ENCODE assay signal across 10 cellular contexts in genomic region chr1:198253259-198253658, GRCh38.
DNase-seq lines count a peak whose midpoint lies in the region; ATAC-seq and TF ChIP-seq lines count a peak whose summit lies in the region.
"Had no signal": no experiment of that assay in that cellular context is flagged by ENCODE, and none has a peak within 500 bp of the region (broad histone marks: within the 10 kb centered on the region; RNA-seq: fewer than 3 reads in every experiment).

No MANE protein-coding gene starts in this region.

- no peak for DNase-seq in CD4-positive, CD25-positive, alpha-beta regulatory T cell
- DNase-seq in KBM-7 (no peak), endothelial cell (ENCODE audit: low spot score) (no peak), nephron progenitor cell (no peak)
- DNase-seq in CD4-positive, alpha-beta memory T cell: no peak
- DNase-seq: Caco-2, NCI-H524 treated with DMSO at 0.1 percent for 48 hours had no signal

- H3K4me1 ChIP-seq in CD4-positive, CD25-positive, alpha-beta regulatory T cell (ENCODE audit: control insufficient read depth, insufficient read depth, low read length, poor library complexity, severe bottlenecking): peaks cover 3% of the 10 kb centered on the region
- H3K4me1 ChIP-seq in OCI-LY3 (ENCODE audit: low read length): peaks cover 29% of the 10 kb centered on the region
- H3K4me1 ChIP-seq in CD4-positive, alpha-beta memory T cell (ENCODE audit: insufficient read depth, low read length): peaks cover 11% of the 10 kb centered on the region
- H3K4me1 ChIP-seq: Caco-2 had no signal

- intact Hi-C loops in CD4-positive, alpha-beta memory T cell (cut with micrococcal nuclease): no loop called here

- H3K27me3 Mint-ChIP-seq in CD4-positive, CD25-positive, alpha-beta regulatory T cell: no peaks in the 10 kb centered on the region
- no peaks in the 10 kb centered on the region for H3K27me3 Mint-ChIP-seq in CD4-positive, alpha-beta memory T cell
- H3K27me3 Mint-ChIP-seq in endothelial cell (ENCODE audit: unreplicated experiment) (peaks cover 5% of the 10 kb centered on the region), nephron progenitor cell (ENCODE audit: low read depth, poor library complexity) (no peaks in the 10 kb centered on the region)

- in situ Hi-C loops in KBM-7 (cut with MboI; ENCODE audit: low pct_unique_long_range_greater_than_20kb, low sequenced_read_pairs): no loop called here

- peaks cover 10% of the 10 kb centered on the region for H3K36me3 ChIP-seq in CD4-positive, CD25-positive, alpha-beta regulatory T cell (ENCODE audit: control insufficient read depth, insufficient read depth, low read length)
- H3K36me3 ChIP-seq in OCI-LY3 (replicated peaks; ENCODE audit: low read depth, low read length): no peaks in the 10 kb centered on the region
- no peaks in the 10 kb centered on the region for H3K36me3 ChIP-seq in CD4-positive, alpha-beta memory T cell (ENCODE audit: insufficient read depth, low read length)

- H3K27ac Mint-ChIP-seq in CD4-positive, CD25-positive, alpha-beta regulatory T cell: peak overlapping the region in 2 of 3 donors; percentile 23 to 69
- H3K27ac Mint-ChIP-seq in CD4-positive, alpha-beta memory T cell: peak overlapping the region in 2 of 7 donors; percentile 14
- H3K27ac Mint-ChIP-seq in endothelial cell (ENCODE audit: unreplicated experiment) (no peak overlapping the region), nephron progenitor cell (no peak overlapping the region)

- H3K36me3 Mint-ChIP-seq in CD4-positive, CD25-positive, alpha-beta regulatory T cell: peaks cover 5% of the 10 kb centered on the region
- peaks cover 7 to 15% of the 10 kb centered on the region in 2 donors for H3K36me3 Mint-ChIP-seq in CD4-positive, alpha-beta memory T cell
- H3K36me3 Mint-ChIP-seq in endothelial cell (ENCODE audit: low read depth, unreplicated experiment) (no peaks in the 10 kb centered on the region), nephron progenitor cell (ENCODE audit: low read depth) (peaks cover 10% of the 10 kb centered on the region)

- peaks cover 26 to 62% (median 44%) of the 10 kb centered on the region in 4 donors for H3K4me1 Mint-ChIP-seq in CD4-positive, CD25-positive, alpha-beta regulatory T cell
- H3K4me1 Mint-ChIP-seq in CD4-positive, alpha-beta memory T cell: peaks cover 23 to 55% (median 34%) of the 10 kb centered on the region in 4 donors
- H3K4me1 Mint-ChIP-seq in endothelial cell (ENCODE audit: unreplicated experiment): peaks cover 14% of the 10 kb centered on the region
- no peaks in the 10 kb centered on the region for H3K4me1 Mint-ChIP-seq in nephron progenitor cell

- no peak for ATAC-seq in CD4-positive, CD25-positive, alpha-beta regulatory T cell (ENCODE audit: low read depth in 2 of 2)
- peak; percentile 57 for ATAC-seq in GM19025 (IDR thresholded peaks at IDR 0.05; ENCODE audit: low read depth, unreplicated experiment)
- ATAC-seq in HG02798 (IDR thresholded peaks at IDR 0.05; ENCODE audit: poor library complexity, unreplicated experiment): peak; percentile 76

- no peak overlapping the region for H3K4me3 ChIP-seq in CD4-positive, CD25-positive, alpha-beta regulatory T cell (ENCODE audit: low read depth, low read length)
- H3K4me3 ChIP-seq in OCI-LY3 (ENCODE audit: low read length): peak overlapping the region; percentile 34
- no peak overlapping the region for H3K4me3 ChIP-seq in CD4-positive, alpha-beta memory T cell (ENCODE audit: low read length in 2 of 2)

- TF ChIP-seq CTCF in OCI-LY3 (IDR thresholded peaks at IDR 0.05; ENCODE audit: low read depth, low read length) (no peak), endothelial cell (IDR thresholded peaks at IDR 0.05; ENCODE audit: unreplicated experiment) (no peak), nephron progenitor cell (IDR thresholded peaks at IDR 0.05) (no peak)

- H3K27me3 ChIP-seq in CD4-positive, CD25-positive, alpha-beta regulatory T cell (ENCODE audit: control insufficient read depth, insufficient read depth, low read length): no peaks in the 10 kb centered on the region
- peaks cover 27% of the 10 kb centered on the region for H3K27me3 ChIP-seq in OCI-LY3 (ENCODE audit: low read depth, low read length)
- H3K27me3 ChIP-seq in CD4-positive, alpha-beta memory T cell (ENCODE audit: insufficient read depth, low read length): no peaks in the 10 kb centered on the region

- POLR2A ChIA-PET in CD4-positive, alpha-beta memory T cell (lab: Charles Lee; ENCODE audit: partially characterized antibody): no interaction called here

- no peaks in the 10 kb centered on the region for H3K9me3 ChIP-seq in CD4-positive, CD25-positive, alpha-beta regulatory T cell (ENCODE audit: control insufficient read depth in 2 of 2, low read length in 2 of 2)
- no peaks in the 10 kb centered on the region for H3K9me3 ChIP-seq in OCI-LY3 (ENCODE audit: insufficient read depth, low read length)
- no peaks in the 10 kb centered on the region for H3K9me3 ChIP-seq in CD4-positive, alpha-beta memory T cell (ENCODE audit: control insufficient read depth in 1 of 2, low read length in 2 of 2)
- H3K9me3 ChIP-seq: Caco-2 had no signal

- H3K27ac ChIP-seq in CD4-positive, CD25-positive, alpha-beta regulatory T cell (ENCODE audit: insufficient read depth, low read length, poor library complexity, severe bottlenecking): no peak overlapping the region
- peak overlapping the region; percentile 45 for H3K27ac ChIP-seq in OCI-LY3 (ENCODE audit: low read length)
- H3K27ac ChIP-seq in CD4-positive, alpha-beta memory T cell (ENCODE audit: low read depth, low read length): no peak overlapping the region

- no peak overlapping the region for H3K9ac ChIP-seq in OCI-LY3 (ENCODE audit: low read length)

- CTCF ChIA-PET in CD4-positive, alpha-beta memory T cell (lab: Charles Lee; ENCODE audit: partially characterized antibody): no interaction called here

- H3K9me3 Mint-ChIP-seq in CD4-positive, CD25-positive, alpha-beta regulatory T cell: peaks cover 0 to 5% (median 0%) of the 10 kb centered on the region in 7 donors
- H3K9me3 Mint-ChIP-seq in CD4-positive, alpha-beta memory T cell: peaks cover 0 to 4% (median 0%) of the 10 kb centered on the region in 8 donors
- no peaks in the 10 kb centered on the region for H3K9me3 Mint-ChIP-seq in endothelial cell (ENCODE audit: unreplicated experiment)
- peaks cover 11% of the 10 kb centered on the region for H3K9me3 Mint-ChIP-seq in nephron progenitor cell

- peak overlapping the region; percentile 62 for H3K4me2 ChIP-seq in OCI-LY3 (ENCODE audit: low read length)

- H3K4me3 Mint-ChIP-seq in CD4-positive, CD25-positive, alpha-beta regulatory T cell: no peak overlapping the region
- H3K4me3 Mint-ChIP-seq in CD4-positive, alpha-beta memory T cell: no peak overlapping the region
- no peak overlapping the region for H3K4me3 Mint-ChIP-seq in endothelial cell (ENCODE audit: unreplicated experiment)
- H3K4me3 Mint-ChIP-seq in nephron progenitor cell: no peak overlapping the region

- H2AFZ ChIP-seq in OCI-LY3 (ENCODE audit: low read depth, low read length): no peak overlapping the region

- peaks cover 29% of the 10 kb centered on the region; the same call in 1 of the 2 replicates for H4K20me1 ChIP-seq in OCI-LY3 (ENCODE audit: insufficient read depth, low read length)

- H3K79me2 ChIP-seq in OCI-LY3 (ENCODE audit: low read length): no peaks in the 10 kb centered on the region

Comparison
In these comparisons a context has a peak if more than half of its experiments do, and no peak if none do; other contexts are left out.
1. ATAC-seq: peak in GM19025 (single experiment) and HG02798 (single experiment); none in CD4-positive, CD25-positive, alpha-beta regulatory T cell (0 of 2).
2. H3K27ac Mint-ChIP-seq: peak in CD4-positive, CD25-positive, alpha-beta regulatory T cell (2 of 3); none in endothelial cell (single experiment) and nephron progenitor cell (single experiment).